ENCODE assay signal across 8 cellular contexts in genomic region chr7:40551685-40552576, GRCh38.
DNase-seq lines count a peak whose midpoint lies in the region; ATAC-seq and TF ChIP-seq lines count a peak whose summit lies in the region.

No MANE protein-coding gene starts in this region.

- H3F3A ChIP-seq in PC-9 (ENCODE audit: insufficient read depth, low read depth) = no peaks in the 10 kb centered on the region

- CTCF ChIA-PET in PC-9 (lab: Charles Lee) = no interaction called here

- H3K27ac ChIP-seq in mesendoderm (ENCODE audit: low read depth, low read length) = no peak overlapping the region
- no peak overlapping the region for H3K27ac ChIP-seq in PC-9

- ATAC-seq in stimulated activated naive CD8-positive, alpha-beta T cell treated with anti-CD3 and anti-CD28 coated beads, Interleukin-15, amount 100 ng/mL, for 72 hours = peak; percentile 75
- no peak for ATAC-seq in stimulated activated naive CD8-positive, alpha-beta T cell treated with anti-CD3 and anti-CD28 coated beads, Interleukin-15, Interleukin-2, amounts not matched to agents 100 U/mL and 50 U/mL, for 24 hours
- ATAC-seq in HG03159 (IDR thresholded peaks at IDR 0.05; ENCODE audit: unreplicated experiment) = peak; percentile 70
- ATAC-seq in GM18517 (IDR thresholded peaks at IDR 0.05; ENCODE audit: unreplicated experiment) = no peak

- H3K9ac ChIP-seq in mesendoderm (ENCODE audit: low read length) = no peak overlapping the region

- H3K79me1 ChIP-seq in mesendoderm (ENCODE audit: low read length) = no peaks in the 10 kb centered on the region

- H2AK5ac ChIP-seq in mesendoderm (ENCODE audit: low read length) = no peak overlapping the region

- H3K4me3 ChIP-seq in mesendoderm (ENCODE audit: low read length) (no peak overlapping the region), PC-9 (no peak overlapping the region)

- H3K23ac ChIP-seq in mesendoderm (ENCODE audit: low read length) = no peak overlapping the region

- no peak for TF ChIP-seq CTCF in PC-9 (conservative IDR thresholded peaks at IDR 0.05)

- H2BK5ac ChIP-seq in mesendoderm (ENCODE audit: low read length) = no peak overlapping the region

- H3K27ac Mint-ChIP-seq in stimulated activated naive CD8-positive, alpha-beta T cell treated with anti-CD3 and anti-CD28 coated beads, Interleukin-15, amount 100 ng/mL, for 72 hours = peak overlapping the region in 1 of 2 donors; percentile 14

- no peak overlapping the region for H4K5ac ChIP-seq in mesendoderm (ENCODE audit: low read length)

- no CpG with 5 or more reads among the region's 8 CpGs for WGBS in mesendoderm (ENCODE audit: extremely low coverage, insufficient coverage, low lambda C conversion rate)

- H3K4me3 Mint-ChIP-seq in stimulated activated naive CD8-positive, alpha-beta T cell treated with anti-CD3 and anti-CD28 coated beads, Interleukin-15, amount 100 ng/mL, for 72 hours = no peak overlapping the region

- no peak overlapping the region for H4K8ac ChIP-seq in mesendoderm (ENCODE audit: low read depth, low read length)

- POLR2A ChIA-PET in PC-9 (lab: Charles Lee; ENCODE audit: unreplicated experiment) = no interaction called here

- no peak overlapping the region for H2AFZ ChIP-seq in PC-9

- H4K20me1 ChIP-seq in PC-9 (ENCODE audit: insufficient read depth) = no peaks in the 10 kb centered on the region

- no peaks in the 10 kb centered on the region for H3K9me3 Mint-ChIP-seq in stimulated activated naive CD8-positive, alpha-beta T cell treated with anti-CD3 and anti-CD28 coated beads, Interleukin-15, amount 100 ng/mL, for 72 hours

- H3K27me3 ChIP-seq in mesendoderm (ENCODE audit: insufficient read depth, low read length, poor library complexity) (no peaks in the 10 kb centered on the region), PC-9 (ENCODE audit: insufficient read depth, low read depth) (no peaks in the 10 kb centered on the region)

- H2BK15ac ChIP-seq in mesendoderm (replicated peaks; ENCODE audit: low read depth) = no peak overlapping the region

- H3K4ac ChIP-seq in mesendoderm (ENCODE audit: low read depth, low read length) = no peak overlapping the region

- no TSS peak for BruUV-seq in PC-9 (replicated peaks; lab: Mats Ljungman, UMichigan)

- intact Hi-C loops in posterior cingulate gyrus (cut with DNase I) (no loop called here), PC-9 (cut with micrococcal nuclease; ENCODE audit: unreplicated experiment) (no loop called here)

- H3K36me3 ChIP-seq in mesendoderm (ENCODE audit: control insufficient read depth, insufficient read depth, low read length) = no peaks in the 10 kb centered on the region
- H3K36me3 ChIP-seq in PC-9 (ENCODE audit: low read depth) = no peaks in the 10 kb centered on the region

- H3K56ac ChIP-seq in mesendoderm (ENCODE audit: low read length) = no peak overlapping the region

- no peak overlapping the region for H3K18ac ChIP-seq in mesendoderm (ENCODE audit: low read length)

- H3K4me1 ChIP-seq in mesendoderm (ENCODE audit: control insufficient read depth, low read depth, low read length) (no peaks in the 10 kb centered on the region), PC-9 (replicated peaks; ENCODE audit: insufficient read depth) (no peaks in the 10 kb centered on the region)

- H3K27me3 Mint-ChIP-seq in stimulated activated naive CD8-positive, alpha-beta T cell treated with anti-CD3 and anti-CD28 coated beads, Interleukin-15, amount 100 ng/mL, for 72 hours = no peaks in the 10 kb centered on the region

- no peaks in the 10 kb centered on the region for H3K9me2 ChIP-seq in PC-9 (ENCODE audit: insufficient read depth)

- H3K4me2 ChIP-seq in mesendoderm (ENCODE audit: low read length) = no peak overlapping the region
- no peak overlapping the region for H3K4me2 ChIP-seq in PC-9

- peaks cover 7% of the 10 kb centered on the region for H3K4me1 Mint-ChIP-seq in stimulated activated naive CD8-positive, alpha-beta T cell treated with anti-CD3 and anti-CD28 coated beads, Interleukin-15, amount 100 ng/mL, for 72 hours

- no peak for DNase-seq in stimulated activated naive CD8-positive, alpha-beta T cell treated with anti-CD3 and anti-CD28 coated beads, Interleukin-15, amount 100 ng/mL, for 72 hours
- DNase-seq in stimulated activated naive CD8-positive, alpha-beta T cell treated with anti-CD3 and anti-CD28 coated beads, Interleukin-15, Interleukin-2, amounts not matched to agents 100 U/mL and 50 U/mL, for 24 hours = no peak
- peak; percentile 40 for DNase-seq in UCSD-AML1 (lab: John Stamatoyannopoulos, UW; ENCODE audit: unreplicated experiment)
- DNase-seq in mesendoderm = peak; percentile 16
- no peak for DNase-seq in posterior cingulate gyrus
- no peak for DNase-seq in PC-9

- H2BK120ac ChIP-seq in mesendoderm (ENCODE audit: low read depth, low read length) = no peak overlapping the region

- H3K79me2 ChIP-seq in mesendoderm (ENCODE audit: control insufficient read depth, insufficient read depth, low read length) = no peaks in the 10 kb centered on the region
- no peaks in the 10 kb centered on the region for H3K79me2 ChIP-seq in PC-9 (ENCODE audit: low read depth)

- no peaks in the 10 kb centered on the region for H3K9me3 ChIP-seq in PC-9 (ENCODE audit: insufficient read depth, low read depth)

Comparison
In these comparisons a context has a peak if more than half of its experiments do, and no peak if none do; other contexts are left out.
1. ATAC-seq: peak in stimulated activated naive CD8-positive, alpha-beta T cell treated with anti-CD3 and anti-CD28 coated beads, Interleukin-15, amount 100 ng/mL, for 72 hours (single experiment) and HG03159 (single experiment); none in stimulated activated naive CD8-positive, alpha-beta T cell treated with anti-CD3 and anti-CD28 coated beads, Interleukin-15, Interleukin-2, amounts not matched to agents 100 U/mL and 50 U/mL, for 24 hours (single experiment) and GM18517 (single experiment).
2. DNase-seq: peak in UCSD-AML1 (single experiment) and mesendoderm (single experiment); none in stimulated activated naive CD8-positive, alpha-beta T cell treated with anti-CD3 and anti-CD28 coated beads, Interleukin-15, amount 100 ng/mL, for 72 hours (0 of 2), stimulated activated naive CD8-positive, alpha-beta T cell treated with anti-CD3 and anti-CD28 coated beads, Interleukin-15, Interleukin-2, amounts not matched to agents 100 U/mL and 50 U/mL, for 24 hours (single experiment), posterior cingulate gyrus (0 of 10) and PC-9 (0 of 2).